ENCODE assay signal across 8 cellular contexts in the genomic region with DNA sequence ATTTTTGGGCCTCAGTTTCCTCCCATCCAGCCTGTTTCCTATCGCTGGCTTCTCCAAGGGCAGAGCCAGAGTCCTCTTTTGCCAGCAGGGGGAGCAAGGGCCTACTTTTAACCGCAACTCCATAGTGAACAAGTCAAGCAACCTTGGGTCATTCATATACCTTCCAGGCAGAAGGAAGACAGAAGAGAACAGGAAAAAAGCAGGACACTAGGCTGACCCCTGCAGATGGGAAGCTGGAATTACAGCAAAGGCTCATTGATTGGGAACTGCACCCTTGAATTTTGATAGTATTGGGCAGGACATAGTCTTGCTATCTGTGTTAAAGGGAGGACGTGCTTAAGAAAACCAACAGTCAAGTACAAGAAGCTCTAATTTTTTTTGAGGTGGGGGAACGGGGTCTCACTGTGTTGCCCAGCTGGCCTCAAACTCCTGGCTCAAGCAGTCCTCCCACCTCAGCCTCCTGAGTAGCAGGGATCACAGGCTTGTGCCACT. TPM values are rescaled to one million over a fixed set of nuclear protein-coding genes. Genes with fewer than 3 reads are reported as not detected.
DNase-seq lines count a peak whose midpoint lies in the region; ATAC-seq and TF ChIP-seq lines count a peak whose summit lies in the region.

No MANE protein-coding gene starts in this region.

- H3F3A ChIP-seq in SK-N-SH (replicated peaks; ENCODE audit: insufficient read depth), result peaks cover 19% of the 10 kb centered on the region

- TF ChIP-seq RAD21 in SK-N-SH (IDR thresholded peaks at IDR 0.05; ENCODE audit: low read length), result peak; percentile 77

- no peaks in the 10 kb centered on the region for H3K9me3 ChIP-seq in SK-N-SH
- H3K9me3 ChIP-seq in right atrium auricular region, result no peaks in the 10 kb centered on the region
- H3K9me3 ChIP-seq in gastrocnemius medialis, result no peaks in the 10 kb centered on the region

- no peaks in the 10 kb centered on the region for H3K9me3 Mint-ChIP-seq in activated naive CD8-positive, alpha-beta T cell treated with anti-CD3 and anti-CD28 coated beads, Interleukin-2, amount 50 U/mL, for 24 hours

- H3K4me2 ChIP-seq in SK-N-SH, result no peak overlapping the region

- no peak for TF ChIP-seq POLR2A in gastrocnemius medialis (IDR thresholded peaks at IDR 0.05)

- TF ChIP-seq CTCF in SK-N-SH (IDR thresholded peaks at IDR 0.05), result peak; percentile 99
- peak; percentile 77 to 82 for TF ChIP-seq CTCF in right atrium auricular region (IDR thresholded peaks at IDR 0.05)
- TF ChIP-seq CTCF in gastrocnemius medialis (IDR thresholded peaks at IDR 0.05 in 4 of 5, conservative IDR thresholded peaks at IDR 0.05 in 1 of 5), result peak; percentile 55 to 78 (median 64)

- H3K9me2 ChIP-seq in SK-N-SH, result no peaks in the 10 kb centered on the region

- in situ Hi-C loops in gastrocnemius medialis (cut with MboI; ENCODE audit: low sequenced_read_pairs in 4 of 4), result loop anchor here in 3 of 4 donors (5.0 to 10.0 kb wide), 2 partner anchors 159 to 162 kb away; no protein-coding TSS in a partner anchor

- peak overlapping the region in 1 of 2 experiments; percentile 24; a peak in 1 of 4 replicates for H3K4me3 ChIP-seq in SK-N-SH (ENCODE audit: low read depth in 2 of 2, low read length in 1 of 2)
- H3K4me3 ChIP-seq in right atrium auricular region, result no peak overlapping the region
- no peak overlapping the region for H3K4me3 ChIP-seq in gastrocnemius medialis

- H3K4me1 ChIP-seq in SK-N-SH (ENCODE audit: control insufficient read depth in 1 of 2, insufficient read depth in 2 of 2, low read depth in 1 of 2, low read length in 1 of 2), result peaks cover 0 to 13% of the 10 kb centered on the region in 2 experiments; a peak in 2 of 4 replicates
- peaks cover 0 to 38% of the 10 kb centered on the region in 2 donors for H3K4me1 ChIP-seq in right atrium auricular region
- peaks cover 2 to 13% of the 10 kb centered on the region in 2 donors for H3K4me1 ChIP-seq in gastrocnemius medialis

- H2AFZ ChIP-seq in SK-N-SH (ENCODE audit: low read depth), result no peak overlapping the region

- H3K36me3 Mint-ChIP-seq in activated naive CD8-positive, alpha-beta T cell treated with anti-CD3 and anti-CD28 coated beads, Interleukin-2, amount 50 U/mL, for 24 hours (ENCODE audit: low read depth), result peaks cover 21% of the 10 kb centered on the region

- H3K27ac ChIP-seq in SK-N-SH (ENCODE audit: low read depth in 2 of 2, low read length in 1 of 2) (no peak overlapping the region; a peak in 1 of 4 replicates), right atrium auricular region (no peak overlapping the region), gastrocnemius medialis (no peak overlapping the region)

- ATAC-seq in activated naive CD8-positive, alpha-beta T cell treated with anti-CD3 and anti-CD28 coated beads, Interleukin-2, amount 50 U/mL, for 24 hours, result peak; percentile 60
- ATAC-seq in gastrocnemius medialis, result peak; percentile 70 to 86
- no peak for ATAC-seq in GM18867 (IDR thresholded peaks at IDR 0.05; ENCODE audit: unreplicated experiment)
- ATAC-seq in HG02973 (IDR thresholded peaks at IDR 0.05; ENCODE audit: unreplicated experiment), result no peak

- POLR2A ChIA-PET in SK-N-SH (lab: Yijun Ruan, JAX), result no interaction called here

- no peak overlapping the region for H3K4me3 Mint-ChIP-seq in activated naive CD8-positive, alpha-beta T cell treated with anti-CD3 and anti-CD28 coated beads, Interleukin-2, amount 50 U/mL, for 24 hours

- intact Hi-C loops in gastrocnemius medialis (cut with DNase I; ENCODE audit: low total_unique reads), result loop anchor here (1.0 to 5.0 kb wide), 3 partner anchors 132 to 181 kb away; no protein-coding TSS in a partner anchor

- H3K27me3 ChIP-seq in SK-N-SH (ENCODE audit: insufficient read depth) (no peaks in the 10 kb centered on the region), right atrium auricular region (no peaks in the 10 kb centered on the region), gastrocnemius medialis (no peaks in the 10 kb centered on the region)

- peaks cover 94% of the 10 kb centered on the region for H4K20me1 ChIP-seq in SK-N-SH (ENCODE audit: insufficient read depth)

- 0 out of 4 replicates have a peak, but pooled peaks of 1 of the 2 experiments have one; percentile 12 for TF ChIP-seq EP300 in SK-N-SH (IDR thresholded peaks at IDR 0.05; ENCODE audit: borderline replicate concordance in 1 of 2, low read depth in 1 of 2, low read length in 1 of 2)

- H3K36me3 ChIP-seq in SK-N-SH (replicated peaks in 1 of 2; ENCODE audit: control insufficient read depth in 1 of 2, insufficient read depth in 2 of 2, low read length in 1 of 2) (peaks cover 46 to 49% of the 10 kb centered on the region in 2 experiments), right atrium auricular region (peaks cover 16% of the 10 kb centered on the region), gastrocnemius medialis (peaks cover 0 to 18% of the 10 kb centered on the region in 2 donors)

- H3K4me1 Mint-ChIP-seq in activated naive CD8-positive, alpha-beta T cell treated with anti-CD3 and anti-CD28 coated beads, Interleukin-2, amount 50 U/mL, for 24 hours, result peaks cover 6% of the 10 kb centered on the region

- peaks cover 98% of the 10 kb centered on the region for H3K79me2 ChIP-seq in SK-N-SH (ENCODE audit: insufficient read depth)

- 34% methylated on average over 4 of the region's 4 CpGs for WGBS in SK-N-SH (ENCODE audit: low lambda C conversion rate)

- no peaks in the 10 kb centered on the region for H3K27me3 Mint-ChIP-seq in activated naive CD8-positive, alpha-beta T cell treated with anti-CD3 and anti-CD28 coated beads, Interleukin-2, amount 50 U/mL, for 24 hours

- H3K9ac ChIP-seq in SK-N-SH, result no peak overlapping the region

- CTCF ChIA-PET in SK-N-SH (lab: Yijun Ruan, JAX), result interaction anchor here (0.5 to 10.3 kb wide), 73 partner anchors 8 to 692 kb away, joined by 3 to 177 read pairs (median 5); partner anchors contain the start of genes FIBCD1 and QRFP

- no peak overlapping the region for H3K27ac Mint-ChIP-seq in activated naive CD8-positive, alpha-beta T cell treated with anti-CD3 and anti-CD28 coated beads, Interleukin-2, amount 50 U/mL, for 24 hours

- DNase-seq in GF-D8 (lab: John Stamatoyannopoulos, UW) (peak; percentile 57), NCI-H128 (lab: John Stamatoyannopoulos, UW; ENCODE audit: unreplicated experiment) (peak; percentile 55), SK-N-SH (peak; percentile 79), right atrium auricular region (ENCODE audit: low spot score) (peak; percentile 78), gastrocnemius medialis (peak; percentile 32 to 64)
- peak; percentile 57 for DNase-seq in activated naive CD8-positive, alpha-beta T cell treated with anti-CD3 and anti-CD28 coated beads, Interleukin-2, amount 50 U/mL, for 24 hours

TF ChIP-seq in SK-N-SH, 30 proteins besides CTCF, POLR2A, EP300 and RAD21 (continues in another document):
- peak; percentile 40; the same call in 1 of the 2 replicates for TF ChIP-seq RFX5 (IDR thresholded peaks at IDR 0.05; ENCODE audit: low read length)
- TF ChIP-seq RCOR1 (IDR thresholded peaks at IDR 0.05; ENCODE audit: low read length), result 0 out of 2 replicates have a peak, but pooled peaks have one; percentile 16
- TF ChIP-seq TAF1 (IDR thresholded peaks at IDR 0.05; ENCODE audit: borderline replicate concordance, low read depth, low read length), result no peak
- no peak for TF ChIP-seq FOSL2 (IDR thresholded peaks at IDR 0.05; ENCODE audit: borderline replicate concordance, low read depth)
- TF ChIP-seq TEAD4 (IDR thresholded peaks at IDR 0.05; ENCODE audit: borderline replicate concordance, insufficient read depth), result no peak
- no peak for TF ChIP-seq NFIC (IDR thresholded peaks at IDR 0.05; ENCODE audit: borderline replicate concordance)
- TF ChIP-seq, protein P1, sequence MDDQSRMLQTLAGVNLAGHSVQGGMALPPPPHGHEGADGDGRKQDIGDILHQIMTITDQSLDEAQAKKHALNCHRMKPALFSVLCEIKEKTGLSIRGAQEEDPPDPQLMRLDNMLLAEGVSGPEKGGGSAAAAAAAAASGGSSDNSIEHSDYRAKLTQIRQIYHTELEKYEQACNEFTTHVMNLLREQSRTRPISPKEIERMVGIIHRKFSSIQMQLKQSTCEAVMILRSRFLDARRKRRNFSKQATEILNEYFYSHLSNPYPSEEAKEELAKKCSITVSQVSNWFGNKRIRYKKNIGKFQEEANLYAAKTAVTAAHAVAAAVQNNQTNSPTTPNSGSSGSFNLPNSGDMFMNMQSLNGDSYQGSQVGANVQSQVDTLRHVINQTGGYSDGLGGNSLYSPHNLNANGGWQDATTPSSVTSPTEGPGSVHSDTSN (IDR thresholded peaks at IDR 0.05), result 0 out of 2 replicates have a peak, but pooled peaks have one; percentile 8
- TF ChIP-seq SMC3 (IDR thresholded peaks at IDR 0.05; ENCODE audit: low read depth, low read length), result peak; percentile 78
- TF ChIP-seq SIN3A (IDR thresholded peaks at IDR 0.05; ENCODE audit: borderline replicate concordance, low read depth, low read length), result peak; percentile 46; the same call in 1 of the 2 replicates
- TF ChIP-seq NRF1 (IDR thresholded peaks at IDR 0.05; ENCODE audit: low read depth, low read length), result no peak
- no peak for TF ChIP-seq MEF2A (IDR thresholded peaks at IDR 0.05; ENCODE audit: borderline replicate concordance, low read depth)
- 0 out of 2 replicates have a peak, but pooled peaks have one; percentile 39 for TF ChIP-seq YY1 (IDR thresholded peaks at IDR 0.05; ENCODE audit: low read depth)
- peak; percentile 45 for TF ChIP-seq CHD2 (IDR thresholded peaks at IDR 0.05; ENCODE audit: low read length, partially characterized antibody)
- no peak for TF ChIP-seq MAX (IDR thresholded peaks at IDR 0.05; ENCODE audit: low read depth)
- TF ChIP-seq RXRA (IDR thresholded peaks at IDR 0.05; ENCODE audit: borderline replicate concordance, low read depth), result no peak

RNA-seq across cellular contexts. Expression of gene QRFP, which starts 30.1 kb away (rescaled TPM):
- polyA plus RNA-seq in SK-N-SH (2012; rRNA removed), result not detected in 2 replicates
- not detected in 2 replicates for polyA plus RNA-seq in SK-N-SH (2012; cell fraction: cytosol; rRNA removed)
- not detected in 2 replicates for polyA plus RNA-seq in SK-N-SH (2012; cell fraction: nucleus; rRNA removed)
- total RNA-seq in right atrium auricular region (not detected), gastrocnemius medialis (not detected)

RNA-seq across cellular contexts. Expression of gene ABL1, which starts 31.5 kb away (rescaled TPM):
- 23.5 and 24.6 TPM in 2 replicates for polyA plus RNA-seq in SK-N-SH (2012; rRNA removed)
- polyA plus RNA-seq in SK-N-SH (2012; cell fraction: cytosol; rRNA removed), result 16.8 and 22.1 TPM in 2 replicates
- 46.2 and 46.5 TPM in 2 replicates for polyA plus RNA-seq in SK-N-SH (2012; cell fraction: nucleus; rRNA removed)
- total RNA-seq in right atrium auricular region (10 to 100 TPM; 26.3 to 38.9 TPM), gastrocnemius medialis (10 to 100 TPM; 22.8 to 55.5 (median 28.5) TPM)

Comparison
In these comparisons a context has a peak if more than half of its experiments do, and no peak if none do; other contexts are left out.
1. ATAC-seq: peak in activated naive CD8-positive, alpha-beta T cell treated with anti-CD3 and anti-CD28 coated beads, Interleukin-2, amount 50 U/mL, for 24 hours (single experiment) and gastrocnemius medialis (2 of 2); none in GM18867 (single experiment) and HG02973 (single experiment).
2. Peak in every context shown above with its lines, with median percentiles within 50 percentile points of each other: DNase-seq and CTCF ChIP-seq.